Comparison of ENCODE assay signal across 9 cellular contexts in genomic region chrX:23334536-23334870, GRCh38. TPM values are rescaled to one million over a fixed set of nuclear protein-coding genes. Genes with fewer than 3 reads are reported as not detected.
DNase-seq lines count a peak whose midpoint lies in the region; ATAC-seq and TF ChIP-seq lines count a peak whose summit lies in the region.
"Had no signal": no experiment of that assay in that cellular context is flagged by ENCODE, and none has a peak within 500 bp of the region (broad histone marks: within the 10 kb centered on the region; RNA-seq: fewer than 3 reads in every experiment).

TSS of gene PTCHD1 (plus strand) at chrX:23334849. CDS start at chrX:23334876, 27 bp downstream.

- no peaks in the 10 kb centered on the region for H3K9me3 Mint-ChIP-seq in neural progenitor cell
- H3K9me3 Mint-ChIP-seq in natural killer cell = no peaks in the 10 kb centered on the region
- H3K9me3 Mint-ChIP-seq: activated CD4-positive, alpha-beta memory T cell treated with anti-CD3 and anti-CD28 coated beads for 36 hours had no signal

- H3K4me3 Mint-ChIP-seq in neural progenitor cell (peak within 1 kb of the TSS; percentile 89), natural killer cell (no peak within 1 kb of the TSS)
- H3K4me3 Mint-ChIP-seq: activated CD4-positive, alpha-beta memory T cell treated with anti-CD3 and anti-CD28 coated beads for 36 hours had no signal

- H4K20me1 ChIP-seq in neural progenitor cell (ENCODE audit: low read depth) = no peaks in the 10 kb centered on the region

- H3K9me3 ChIP-seq in cardiac muscle cell (ENCODE audit: low read depth) (no peaks in the 10 kb centered on the region), duodenal mucosa (ENCODE audit: control insufficient read depth in 1 of 2, low read length in 2 of 2) (no peaks in the 10 kb centered on the region), neural progenitor cell (ENCODE audit: low read depth) (no peaks in the 10 kb centered on the region), thyroid gland (no peaks in the 10 kb centered on the region)

- H3K27me3 ChIP-seq in cardiac muscle cell (peaks cover 86% of the 10 kb centered on the region), duodenal mucosa (ENCODE audit: control insufficient read depth in 1 of 2, insufficient read depth in 2 of 2, low read length in 2 of 2) (peaks cover 16 to 18% of the 10 kb centered on the region in 2 donors), neural progenitor cell (peaks cover 89% of the 10 kb centered on the region), thyroid gland (no peaks in the 10 kb centered on the region)

- H3K4me2 ChIP-seq in neural progenitor cell = peak within 1 kb of the TSS; percentile 94

- H3K36me3 Mint-ChIP-seq in neural progenitor cell (no peaks in the 10 kb centered on the region), natural killer cell (no peaks in the 10 kb centered on the region)
- H3K36me3 Mint-ChIP-seq: activated CD4-positive, alpha-beta memory T cell treated with anti-CD3 and anti-CD28 coated beads for 36 hours had no signal

- H3K4me3 ChIP-seq in cardiac muscle cell (peak within 1 kb of the TSS; percentile 36), duodenal mucosa (ENCODE audit: low read depth in 1 of 2, low read length in 2 of 2) (peak within 1 kb of the TSS; percentile 13 to 36), neural progenitor cell (peak within 1 kb of the TSS; percentile 55), urinary bladder (ENCODE audit: low read depth, low read length) (peak within 1 kb of the TSS; percentile 43), thyroid gland (replicated peaks in 1 of 3) (peak within 1 kb of the TSS in 1 of 3 donors; percentile 12)

- H3K4me1 ChIP-seq in cardiac muscle cell (ENCODE audit: low read depth) (no peaks in the 10 kb centered on the region), duodenal mucosa (ENCODE audit: control insufficient read depth in 1 of 2, insufficient read depth in 2 of 2, low read length in 2 of 2) (no peaks in the 10 kb centered on the region), neural progenitor cell (peaks cover 17% of the 10 kb centered on the region), urinary bladder (ENCODE audit: insufficient read depth) (no peaks in the 10 kb centered on the region), thyroid gland (no peaks in the 10 kb centered on the region)

- no peaks in the 10 kb centered on the region for H3K79me2 ChIP-seq in neural progenitor cell (ENCODE audit: low read depth)

- DNase-seq in cardiac muscle cell (ENCODE audit: low read depth in 1 of 2, low spot score in 1 of 2) (no peak), Right ventricle myocardium superior (no peak), neural progenitor cell (ENCODE audit: low spot score) (no peak), NCI-H345 (lab: John Stamatoyannopoulos, UW) (no peak), thyroid gland (no peak), natural killer cell (no peak)
- DNase-seq: activated CD4-positive, alpha-beta memory T cell treated with anti-CD3 and anti-CD28 coated beads for 36 hours had no signal

- TF ChIP-seq POLR2A in thyroid gland (IDR thresholded peaks at IDR 0.05) = no peak

- H3K4me1 Mint-ChIP-seq in neural progenitor cell (peaks cover 14% of the 10 kb centered on the region), natural killer cell (peaks cover 0 to 7% of the 10 kb centered on the region in 2 donors)

- no peak within 1 kb of the TSS for H3K27ac Mint-ChIP-seq in neural progenitor cell
- no peak within 1 kb of the TSS for H3K27ac Mint-ChIP-seq in natural killer cell
- H3K27ac Mint-ChIP-seq: activated CD4-positive, alpha-beta memory T cell treated with anti-CD3 and anti-CD28 coated beads for 36 hours had no signal

- no peak within 1 kb of the TSS for H3K27ac ChIP-seq in cardiac muscle cell
- H3K27ac ChIP-seq in duodenal mucosa (ENCODE audit: low read depth, low read length) = no peak within 1 kb of the TSS
- H3K27ac ChIP-seq in neural progenitor cell = no peak within 1 kb of the TSS
- no peak within 1 kb of the TSS for H3K27ac ChIP-seq in urinary bladder (ENCODE audit: low read depth)
- H3K27ac ChIP-seq in thyroid gland = no peak within 1 kb of the TSS

- peak within 1 kb of the TSS; percentile 91 for H2AFZ ChIP-seq in neural progenitor cell (replicated peaks)

- H3K27me3 Mint-ChIP-seq in neural progenitor cell (ENCODE audit: insufficient read depth, low read depth) (peaks cover 66% of the 10 kb centered on the region), natural killer cell (ENCODE audit: low read depth in 2 of 2) (peaks cover 19 to 45% of the 10 kb centered on the region in 2 donors)

- intact Hi-C loops in Right ventricle myocardium superior (cut with DNase I) = no loop called here
- intact Hi-C loops in thyroid gland (cut with DNase I) = no loop called here
- intact Hi-C loops in natural killer cell (cut with micrococcal nuclease) = no loop called here

- no peak for ATAC-seq in Right ventricle myocardium superior (ENCODE audit: poor library complexity)
- ATAC-seq in natural killer cell = no peak

- H3K9ac ChIP-seq in duodenal mucosa (ENCODE audit: low read depth in 1 of 2, low read length in 2 of 2) (no peak within 1 kb of the TSS), neural progenitor cell (no peak within 1 kb of the TSS)

- H3K36me3 ChIP-seq in cardiac muscle cell (no peaks in the 10 kb centered on the region), duodenal mucosa (ENCODE audit: control insufficient read depth in 1 of 2, insufficient read depth in 2 of 2, low read length in 2 of 2) (no peaks in the 10 kb centered on the region), neural progenitor cell (no peaks in the 10 kb centered on the region), urinary bladder (ENCODE audit: insufficient read depth) (no peaks in the 10 kb centered on the region), thyroid gland (no peaks in the 10 kb centered on the region)

- 0% methylated on average over 12 of the region's 61 CpGs for WGBS in urinary bladder
- WGBS in thyroid gland, 2 donors = no CpG with 5 or more reads among the region's 61 CpGs

- H3F3A ChIP-seq in neural progenitor cell (ENCODE audit: low read depth) = no peaks in the 10 kb centered on the region

- TF ChIP-seq CTCF in cardiac muscle cell (IDR thresholded peaks at IDR 0.05; ENCODE audit: low read depth, low read length) (no peak), neural progenitor cell (IDR thresholded peaks at IDR 0.05) (no peak), thyroid gland (IDR thresholded peaks at IDR 0.05) (no peak), natural killer cell (IDR thresholded peaks at IDR 0.05) (no peak)

RNA-seq across cellular contexts. Expression of gene PTCHD1, which starts in this region (rescaled TPM):
- total RNA-seq in cardiac muscle cell (0.56 and 0.92 TPM in 2 replicates), Right ventricle myocardium superior (0.08 TPM), neural progenitor cell (ENCODE audit: low replicate concordance) (0.03 and 0.07 TPM in 2 replicates), urinary bladder (6.0 TPM), thyroid gland (1 to 10 TPM in 1 of 4 donors, under 1 TPM in 3; under 0.01 to 1.3 (median 0.59) TPM), natural killer cell (not detected)
- polyA plus RNA-seq in cardiac muscle cell (1.5 and 2.7 TPM in 2 replicates), urinary bladder (2.0 TPM)
- total RNA-seq: activated CD4-positive, alpha-beta memory T cell treated with anti-CD3 and anti-CD28 coated beads for 36 hours had no signal
